8 cellular contexts compared by ENCODE assay signal in genomic region chr7:37921340-37921805, GRCh38. TPM values are rescaled to one million over a fixed set of nuclear protein-coding genes. Genes with fewer than 3 reads are reported as not detected.
A peak's percentile ranks its signal among the peaks of the same experiment; 100 is the strongest.
DNase-seq lines count a peak whose midpoint lies in the region; ATAC-seq and TF ChIP-seq lines count a peak whose summit lies in the region.

No MANE protein-coding gene starts in this region.

- H3K27ac ChIP-seq in esophagus squamous epithelium, result peak overlapping the region; percentile 53 to 77 (median 69)
- no peak overlapping the region for H3K27ac ChIP-seq in naive thymus-derived CD4-positive, alpha-beta T cell (ENCODE audit: low read depth, low read length)

- H3K27me3 Mint-ChIP-seq in IgD-negative memory B cell (peaks cover 40% of the 10 kb centered on the region), T-cell (peaks cover 40 to 51% of the 10 kb centered on the region in 2 donors)
- peaks cover 45 to 59% (median 56%) of the 10 kb centered on the region in 5 donors for H3K27me3 Mint-ChIP-seq in naive thymus-derived CD4-positive, alpha-beta T cell

- DNase-seq in DMS114 treated with DMSO at 0.1 percent for 48 hours (lab: John Stamatoyannopoulos, UW; ENCODE audit: unreplicated experiment) (peak; percentile 42), T-cell (peak in 1 of 34 experiments; percentile 1), esophagus squamous epithelium (lab: John Stamatoyannopoulos, UW) (no peak), pons (ENCODE audit: low spot score) (no peak)
- DNase-seq in naive thymus-derived CD4-positive, alpha-beta T cell, result peak in 1 of 9 donors; percentile 5
- no peak for DNase-seq in NK-92 treated with Interleukin-12 subunit alpha and Interleukin-12 subunit beta, amount 100 ng/mL, for 24 hours (lab: John Stamatoyannopoulos, UW)

- H3K4me3 Mint-ChIP-seq in IgD-negative memory B cell, result peak overlapping the region; percentile 71 to 87 (median 78)
- peak overlapping the region in 2 of 3 donors; percentile 56 to 83 for H3K4me3 Mint-ChIP-seq in T-cell
- peak overlapping the region; percentile 39 to 83 (median 73) for H3K4me3 Mint-ChIP-seq in naive thymus-derived CD4-positive, alpha-beta T cell

- no peak for TF ChIP-seq CTCF in esophagus squamous epithelium (IDR thresholded peaks at IDR 0.05)

- peaks cover 4 to 9% (median 5%) of the 10 kb centered on the region in 3 donors for H3K9me3 Mint-ChIP-seq in IgD-negative memory B cell
- H3K9me3 Mint-ChIP-seq in T-cell, result peaks cover 3 to 5% (median 5%) of the 10 kb centered on the region in 3 donors
- H3K9me3 Mint-ChIP-seq in naive thymus-derived CD4-positive, alpha-beta T cell, result peaks cover 0 to 10% (median 7%) of the 10 kb centered on the region in 11 donors

- POLR2A ChIA-PET in T-cell (lab: Charles Lee), result no interaction called here
- POLR2A ChIA-PET in naive thymus-derived CD4-positive, alpha-beta T cell (lab: Charles Lee), result no interaction called here

- H3K36me3 Mint-ChIP-seq in IgD-negative memory B cell (no peaks in the 10 kb centered on the region), T-cell (no peaks in the 10 kb centered on the region)
- peaks cover 0 to 18% (median 0%) of the 10 kb centered on the region in 5 donors for H3K36me3 Mint-ChIP-seq in naive thymus-derived CD4-positive, alpha-beta T cell

- peak overlapping the region; percentile 36 to 79 (median 56) for H3K4me3 ChIP-seq in esophagus squamous epithelium
- H3K4me3 ChIP-seq in naive thymus-derived CD4-positive, alpha-beta T cell (ENCODE audit: low read length), result peak overlapping the region; percentile 46

- ATAC-seq in GM19463 (IDR thresholded peaks at IDR 0.05; ENCODE audit: unreplicated experiment) (peak; percentile 59), T-cell (replicated peaks in 1 of 4) (peak; percentile 35 to 62 (median 49))
- ATAC-seq in naive thymus-derived CD4-positive, alpha-beta T cell, result peak; percentile 39

- peaks cover 8 to 33% (median 8%) of the 10 kb centered on the region in 3 donors for H3K4me1 ChIP-seq in esophagus squamous epithelium
- H3K4me1 ChIP-seq in naive thymus-derived CD4-positive, alpha-beta T cell (ENCODE audit: control insufficient read depth in 2 of 2, insufficient read depth in 2 of 2, low read length in 2 of 2), result no peaks in the 10 kb centered on the region

- intact Hi-C loops in esophagus squamous epithelium (cut with DNase I), result no loop called here
- intact Hi-C loops in naive thymus-derived CD4-positive, alpha-beta T cell (cut with micrococcal nuclease), result no loop called here

- H3K4me1 Mint-ChIP-seq in IgD-negative memory B cell, result peaks cover 5 to 13% (median 5%) of the 10 kb centered on the region in 3 donors
- H3K4me1 Mint-ChIP-seq in T-cell, result peaks cover 18 to 22% (median 20%) of the 10 kb centered on the region in 3 donors
- peaks cover 5 to 25% (median 17%) of the 10 kb centered on the region in 7 donors for H3K4me1 Mint-ChIP-seq in naive thymus-derived CD4-positive, alpha-beta T cell

- peaks cover 0 to 53% (median 1%) of the 10 kb centered on the region in 4 donors for H3K27me3 ChIP-seq in esophagus squamous epithelium
- peaks cover 0 to 4% of the 10 kb centered on the region in 2 donors for H3K27me3 ChIP-seq in naive thymus-derived CD4-positive, alpha-beta T cell (ENCODE audit: control insufficient read depth in 2 of 2, insufficient read depth in 2 of 2, low read length in 2 of 2)

- H3K36me3 ChIP-seq in esophagus squamous epithelium, result no peaks in the 10 kb centered on the region
- no peaks in the 10 kb centered on the region for H3K36me3 ChIP-seq in naive thymus-derived CD4-positive, alpha-beta T cell (ENCODE audit: control insufficient read depth in 2 of 3, insufficient read depth in 3 of 3, low read length in 3 of 3)

- no peak for TF ChIP-seq POLR2A in esophagus squamous epithelium (IDR thresholded peaks at IDR 0.05)

- H3K27ac Mint-ChIP-seq in IgD-negative memory B cell (no peak overlapping the region), T-cell (no peak overlapping the region)
- no peak overlapping the region for H3K27ac Mint-ChIP-seq in naive thymus-derived CD4-positive, alpha-beta T cell

- CTCF ChIA-PET in T-cell (lab: Charles Lee), result interaction anchor here in 1 of 2 donors (0.6 kb wide), 1 partner anchor 301 kb away, joined by 4 read pairs; no protein-coding TSS in a partner anchor
- CTCF ChIA-PET in naive thymus-derived CD4-positive, alpha-beta T cell (lab: Charles Lee), result no interaction called here

- 3 to 4% methylated on average over 6 to 10 of the region's 17 CpGs for WGBS in esophagus squamous epithelium, 2 donors

- H3K9me3 ChIP-seq in esophagus squamous epithelium, result peaks cover 0 to 6% (median 0%) of the 10 kb centered on the region in 3 donors
- no peaks in the 10 kb centered on the region for H3K9me3 ChIP-seq in naive thymus-derived CD4-positive, alpha-beta T cell (ENCODE audit: control insufficient read depth in 2 of 3, low read length in 3 of 3)

RNA-seq across cellular contexts. Expression of gene EPDR1, which starts 0.9 kb away (rescaled TPM):
- 0.63 TPM for polyA plus RNA-seq in IgD-negative memory B cell
- 1 to 10 TPM in 2 of 5 donors, under 1 TPM in 3; 0.47 to 1.3 (median 0.68) TPM for total RNA-seq in T-cell
- 1 to 10 TPM; 1.4 to 4.3 (median 3.4) TPM for total RNA-seq in esophagus squamous epithelium
- total RNA-seq in naive thymus-derived CD4-positive, alpha-beta T cell, result 1 to 10 TPM in 1 of 5 experiments, under 1 TPM in 3, not detected in 1; 0.43 to 1.4 (median 0.72) TPM
- polyA plus RNA-seq in naive thymus-derived CD4-positive, alpha-beta T cell, result 1 to 10 TPM; 1.3 to 3.3 TPM

RNA-seq across cellular contexts. Expression of gene SFRP4, which starts 4.8 kb away (rescaled TPM):
- polyA plus RNA-seq in IgD-negative memory B cell, result not detected
- under 1 TPM in 1 of 5 donors, not detected in 4; 0.16 TPM for total RNA-seq in T-cell
- total RNA-seq in esophagus squamous epithelium, result under 1 TPM in 2 of 4 donors, not detected in 2; 0.21 to 0.57 TPM
- not detected for total RNA-seq in naive thymus-derived CD4-positive, alpha-beta T cell
- polyA plus RNA-seq in naive thymus-derived CD4-positive, alpha-beta T cell, result not detected
